ENCODE assay signal across 1 cellular context in the genomic region with DNA sequence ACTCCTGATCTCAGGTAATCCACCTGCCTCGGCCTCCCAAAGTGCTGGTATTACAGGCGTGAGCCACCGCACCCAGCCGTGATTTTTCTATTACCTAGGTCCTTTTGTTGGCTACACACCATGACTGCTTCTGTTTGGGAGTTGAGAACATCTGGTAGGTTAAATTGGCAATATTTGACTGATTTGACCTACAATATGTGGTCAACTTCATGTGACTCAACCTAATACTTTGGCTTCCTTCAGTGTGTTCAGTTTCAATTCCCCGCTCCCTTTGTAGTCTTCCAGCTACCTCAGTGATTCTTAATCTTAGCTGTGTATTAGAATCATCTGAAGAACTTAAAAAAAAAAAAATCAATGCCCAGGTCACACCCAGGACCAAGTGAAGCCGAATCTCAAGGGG.
TF ChIP-seq lines count a peak whose summit lies in the region.

No MANE protein-coding gene starts in this region.

TF ChIP-seq in GM23338, 12 proteins besides CTCF, POLR2A, EP300 and RAD21 (continued from another document):
- TF ChIP-seq, protein P1, sequence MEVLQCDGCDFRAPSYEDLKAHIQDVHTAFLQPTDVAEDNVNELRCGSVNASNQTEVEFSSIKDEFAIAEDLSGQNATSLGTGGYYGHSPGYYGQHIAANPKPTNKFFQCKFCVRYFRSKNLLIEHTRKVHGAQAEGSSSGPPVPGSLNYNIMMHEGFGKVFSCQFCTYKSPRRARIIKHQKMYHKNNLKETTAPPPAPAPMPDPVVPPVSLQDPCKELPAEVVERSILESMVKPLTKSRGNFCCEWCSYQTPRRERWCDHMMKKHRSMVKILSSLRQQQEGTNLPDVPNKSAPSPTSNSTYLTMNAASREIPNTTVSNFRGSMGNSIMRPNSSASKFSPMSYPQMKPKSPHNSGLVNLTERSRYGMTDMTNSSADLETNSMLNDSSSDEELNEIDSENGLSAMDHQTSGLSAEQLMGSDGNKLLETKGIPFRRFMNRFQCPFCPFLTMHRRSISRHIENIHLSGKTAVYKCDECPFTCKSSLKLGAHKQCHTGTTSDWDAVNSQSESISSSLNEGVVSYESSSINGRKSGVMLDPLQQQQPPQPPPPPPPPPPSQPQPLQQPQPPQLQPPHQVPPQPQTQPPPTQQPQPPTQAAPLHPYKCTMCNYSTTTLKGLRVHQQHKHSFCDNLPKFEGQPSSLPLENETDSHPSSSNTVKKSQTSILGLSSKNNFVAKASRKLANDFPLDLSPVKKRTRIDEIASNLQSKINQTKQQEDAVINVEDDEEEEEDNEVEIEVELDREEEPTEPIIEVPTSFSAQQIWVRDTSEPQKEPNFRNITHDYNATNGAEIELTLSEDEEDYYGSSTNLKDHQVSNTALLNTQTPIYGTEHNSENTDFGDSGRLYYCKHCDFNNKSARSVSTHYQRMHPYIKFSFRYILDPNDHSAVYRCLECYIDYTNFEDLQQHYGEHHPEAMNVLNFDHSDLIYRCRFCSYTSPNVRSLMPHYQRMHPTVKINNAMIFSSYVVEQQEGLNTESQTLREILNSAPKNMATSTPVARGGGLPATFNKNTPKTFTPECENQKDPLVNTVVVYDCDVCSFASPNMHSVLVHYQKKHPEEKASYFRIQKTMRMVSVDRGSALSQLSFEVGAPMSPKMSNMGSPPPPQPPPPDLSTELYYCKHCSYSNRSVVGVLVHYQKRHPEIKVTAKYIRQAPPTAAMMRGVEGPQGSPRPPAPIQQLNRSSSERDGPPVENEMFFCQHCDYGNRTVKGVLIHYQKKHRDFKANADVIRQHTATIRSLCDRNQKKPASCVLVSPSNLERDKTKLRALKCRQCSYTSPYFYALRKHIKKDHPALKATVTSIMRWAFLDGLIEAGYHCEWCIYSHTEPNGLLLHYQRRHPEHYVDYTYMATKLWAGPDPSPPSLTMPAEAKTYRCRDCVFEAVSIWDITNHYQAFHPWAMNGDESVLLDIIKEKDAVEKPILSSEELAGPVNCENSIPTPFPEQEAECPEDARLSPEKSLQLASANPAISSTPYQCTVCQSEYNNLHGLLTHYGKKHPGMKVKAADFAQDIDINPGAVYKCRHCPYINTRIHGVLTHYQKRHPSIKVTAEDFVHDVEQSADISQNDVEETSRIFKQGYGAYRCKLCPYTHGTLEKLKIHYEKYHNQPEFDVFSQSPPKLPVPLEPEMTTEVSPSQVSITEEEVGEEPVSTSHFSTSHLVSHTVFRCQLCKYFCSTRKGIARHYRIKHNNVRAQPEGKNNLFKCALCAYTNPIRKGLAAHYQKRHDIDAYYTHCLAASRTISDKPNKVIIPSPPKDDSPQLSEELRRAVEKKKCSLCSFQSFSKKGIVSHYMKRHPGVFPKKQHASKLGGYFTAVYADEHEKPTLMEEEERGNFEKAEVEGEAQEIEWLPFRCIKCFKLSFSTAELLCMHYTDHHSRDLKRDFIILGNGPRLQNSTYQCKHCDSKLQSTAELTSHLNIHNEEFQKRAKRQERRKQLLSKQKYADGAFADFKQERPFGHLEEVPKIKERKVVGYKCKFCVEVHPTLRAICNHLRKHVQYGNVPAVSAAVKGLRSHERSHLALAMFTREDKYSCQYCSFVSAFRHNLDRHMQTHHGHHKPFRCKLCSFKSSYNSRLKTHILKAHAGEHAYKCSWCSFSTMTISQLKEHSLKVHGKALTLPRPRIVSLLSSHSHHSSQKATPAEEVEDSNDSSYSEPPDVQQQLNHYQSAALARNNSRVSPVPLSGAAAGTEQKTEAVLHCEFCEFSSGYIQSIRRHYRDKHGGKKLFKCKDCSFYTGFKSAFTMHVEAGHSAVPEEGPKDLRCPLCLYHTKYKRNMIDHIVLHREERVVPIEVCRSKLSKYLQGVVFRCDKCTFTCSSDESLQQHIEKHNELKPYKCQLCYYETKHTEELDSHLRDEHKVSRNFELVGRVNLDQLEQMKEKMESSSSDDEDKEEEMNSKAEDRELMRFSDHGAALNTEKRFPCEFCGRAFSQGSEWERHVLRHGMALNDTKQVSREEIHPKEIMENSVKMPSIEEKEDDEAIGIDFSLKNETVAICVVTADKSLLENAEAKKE (CRISPR knock-in tag; IDR thresholded peaks at IDR 0.05), result no peak
- TF ChIP-seq STAT1 (IDR thresholded peaks at IDR 0.05; ENCODE audit: unreplicated experiment), result no peak
